Comparison of ENCODE assay signal across 8 cellular contexts in genomic region chr2:158458617-158458920, GRCh38. TPM values are rescaled to one million over a fixed set of nuclear protein-coding genes. Genes with fewer than 3 reads are reported as not detected.
A peak's percentile ranks its signal among the peaks of the same experiment; 100 is the strongest.
DNase-seq lines count a peak whose midpoint lies in the region; ATAC-seq and TF ChIP-seq lines count a peak whose summit lies in the region.

No MANE protein-coding gene starts in this region.

- POLR2A ChIA-PET in HEK293 (lab: Yijun Ruan, JAX) = no interaction called here

- peaks cover 13% of the 10 kb centered on the region for H3F3A ChIP-seq in smooth muscle cell (ENCODE audit: low read depth)

- 7% methylated on average over 9 of the region's 9 CpGs for WGBS in right cardiac atrium
- 11% methylated on average over 9 of the region's 9 CpGs for WGBS in smooth muscle cell (ENCODE audit: low lambda C conversion rate)

- no peaks in the 10 kb centered on the region for H3K27me3 ChIP-seq in right cardiac atrium (ENCODE audit: control insufficient read depth, insufficient read depth)
- H3K27me3 ChIP-seq in smooth muscle cell (ENCODE audit: low read depth) = no peaks in the 10 kb centered on the region

- H3K4me3 ChIP-seq in HEK293 (ENCODE audit: low read depth, low read length) (peak overlapping the region; percentile 96), right cardiac atrium (ENCODE audit: low read length) (peak overlapping the region; percentile 51), smooth muscle cell (peak overlapping the region; percentile 71)

- DNase-seq in right cardiac atrium (no peak), smooth muscle cell (lab: John Stamatoyannopoulos, UW; ENCODE audit: unreplicated experiment) (no peak), DMS114 treated with DMSO at 0.1 percent for 48 hours (lab: John Stamatoyannopoulos, UW; ENCODE audit: unreplicated experiment) (no peak), NCI-H2227 (lab: John Stamatoyannopoulos, UW; ENCODE audit: unreplicated experiment) (no peak), NCI-H1105 (lab: John Stamatoyannopoulos, UW) (no peak)

- H4K20me1 ChIP-seq in smooth muscle cell (ENCODE audit: low read depth) = peaks cover 49% of the 10 kb centered on the region

- CTCF ChIA-PET in HEK293 (lab: Yijun Ruan, JAX) = interaction anchor here (0.6 to 2.5 kb wide), 10 partner anchors 39 to 445 kb away, joined by 3 to 11 read pairs (median 5); no protein-coding TSS in a partner anchor

- peaks cover 45% of the 10 kb centered on the region for H3K79me2 ChIP-seq in smooth muscle cell (ENCODE audit: low read depth)

- no peak for TF ChIP-seq CTCF in HEK293 (tag by site-specific recombination; IDR thresholded peaks at IDR 0.05)
- TF ChIP-seq CTCF in VCaP (conservative IDR thresholded peaks at IDR 0.05) = no peak
- no peak for TF ChIP-seq CTCF in smooth muscle cell (IDR thresholded peaks at IDR 0.05; ENCODE audit: borderline replicate concordance, insufficient read depth, poor library complexity, severe bottlenecking)

- intact Hi-C loops in right cardiac atrium (cut with DNase I) = loop anchor here in 3 of 4 donors (5.0 to 10.0 kb wide), 3 partner anchors 274 to 294 kb away; no protein-coding TSS in a partner anchor

- ATAC-seq in right cardiac atrium = no peak
- no peak for ATAC-seq in GM21381 (IDR thresholded peaks at IDR 0.05; ENCODE audit: unreplicated experiment)

- peak overlapping the region; percentile 92 for H3K4me2 ChIP-seq in smooth muscle cell

- H3K36me3 ChIP-seq in HEK293 (ENCODE audit: control insufficient read depth in 2 of 2, insufficient read depth in 1 of 2, low read length in 2 of 2) (no peaks in the 10 kb centered on the region), smooth muscle cell (ENCODE audit: low read depth) (no peaks in the 10 kb centered on the region)

- H3K4me1 ChIP-seq in HEK293 (ENCODE audit: control insufficient read depth, insufficient read depth, low read length) (peaks cover 10% of the 10 kb centered on the region), right cardiac atrium (ENCODE audit: control insufficient read depth, insufficient read depth, low read length) (no peaks in the 10 kb centered on the region), smooth muscle cell (ENCODE audit: low read depth) (peaks cover 30% of the 10 kb centered on the region)

- no peaks in the 10 kb centered on the region for H3K9me3 ChIP-seq in HEK293 (ENCODE audit: control insufficient read depth, insufficient read depth, low read depth, low read length)
- no peaks in the 10 kb centered on the region for H3K9me3 ChIP-seq in right cardiac atrium (ENCODE audit: control insufficient read depth, low read length)
- H3K9me3 ChIP-seq in smooth muscle cell (replicated peaks; ENCODE audit: low read depth) = no peaks in the 10 kb centered on the region

- H3K9ac ChIP-seq in smooth muscle cell (ENCODE audit: low read depth) = no peak overlapping the region

- H3K27ac ChIP-seq in HEK293 (ENCODE audit: extremely low read depth, low read depth, low read length) (no peak overlapping the region), VCaP (peak overlapping the region; percentile 88), right cardiac atrium (ENCODE audit: low read length) (peak overlapping the region; percentile 53), smooth muscle cell (ENCODE audit: low read depth) (no peak overlapping the region)

- peak overlapping the region; percentile 88 for H2AFZ ChIP-seq in smooth muscle cell (ENCODE audit: low read depth)

TF ChIP-seq in HEK293, 187 proteins besides CTCF, POLR2A, EP300 and RAD21:
- TF ChIP-seq ZNF112 (tag by site-specific recombination; IDR thresholded peaks at IDR 0.05) = no peak
- no peak for TF ChIP-seq ZBTB20 (tag by site-specific recombination; IDR thresholded peaks at IDR 0.05)
- no peak for TF ChIP-seq ZNF23 (tag by site-specific recombination; IDR thresholded peaks at IDR 0.05; ENCODE audit: borderline replicate concordance)
- no peak for TF ChIP-seq ZNF391 (tag by site-specific recombination; IDR thresholded peaks at IDR 0.05; ENCODE audit: borderline replicate concordance, low read depth)
- no peak for TF ChIP-seq OVOL3 (tag by site-specific recombination; IDR thresholded peaks at IDR 0.05)
- no peak for TF ChIP-seq ZSCAN18 (tag by site-specific recombination; IDR thresholded peaks at IDR 0.05)
- TF ChIP-seq ZNF274 (IDR thresholded peaks at IDR 0.05; ENCODE audit: low read length) = no peak
- no peak for TF ChIP-seq ZNF274 (tag by site-specific recombination; IDR thresholded peaks at IDR 0.05; ENCODE audit: borderline replicate concordance)
- TF ChIP-seq ZBTB49 (tag by site-specific recombination; IDR thresholded peaks at IDR 0.05; ENCODE audit: low read depth) = no peak
- TF ChIP-seq PRDM1 (tag by site-specific recombination; IDR thresholded peaks at IDR 0.05) = no peak
- no peak for TF ChIP-seq ATF2 (tag by site-specific recombination; IDR thresholded peaks at IDR 0.05; ENCODE audit: low read depth)
TF ChIP-seq in HEK293: peak in this region for 0.

RNA-seq across cellular contexts. Expression of gene PKP4, which starts 1.8 kb away (rescaled TPM):
- total RNA-seq in right cardiac atrium = 10 to 100 TPM; 49.2 to 74.8 (median 62.7) TPM
- polyA plus RNA-seq in right cardiac atrium = 32.4 TPM
- 11.5 and 14.0 TPM in 2 replicates for total RNA-seq in smooth muscle cell
- 2.4 and 3.7 TPM in 2 replicates for polyA plus RNA-seq in smooth muscle cell

RNA-seq across cellular contexts. Expression of gene CCDC148, which starts 2.0 kb away (rescaled TPM):
- 1 to 10 TPM in 3 of 4 donors, under 1 TPM in 1; 0.70 to 2.4 (median 1.7) TPM for total RNA-seq in right cardiac atrium
- 0.23 TPM for polyA plus RNA-seq in right cardiac atrium
- total RNA-seq in smooth muscle cell = 0.09 and 0.18 TPM in 2 replicates
- not detected in 2 replicates for polyA plus RNA-seq in smooth muscle cell

Comparison
In these comparisons a context has a peak if more than half of its experiments do, and no peak if none do; other contexts are left out.
1. H3K27ac ChIP-seq: peak in VCaP (single experiment) and right cardiac atrium (single experiment); none in HEK293 (single experiment) and smooth muscle cell (single experiment).
2. Peak in every context shown above with its lines, with median percentiles within 50 percentile points of each other: H3K4me3 ChIP-seq.